Comparison of ENCODE assay signal across 8 cellular contexts in genomic region chr3:107522510-107523360, GRCh38. TPM values are rescaled to one million over a fixed set of nuclear protein-coding genes. Genes with fewer than 3 reads are reported as not detected.
DNase-seq lines count a peak whose midpoint lies in the region; ATAC-seq, FAIRE-seq and TF ChIP-seq lines count a peak whose summit lies in the region.

BBX (plus strand) TSS chr3:107522962; CDS start chr3:107710461, 187,499 bp downstream.

- FAIRE-seq in H1 (lab: Jason Lieb, UNC), result no peak

- no peak within 1 kb of the TSS for H3K4ac ChIP-seq in H1 (replicated peaks; ENCODE audit: insufficient read length, low read depth, low read length)

- H3K18ac ChIP-seq in H1 (ENCODE audit: extremely low read depth, low read length), result peak within 1 kb of the TSS; percentile 85

- no peak within 1 kb of the TSS for H2AK5ac ChIP-seq in H1 (ENCODE audit: low read depth, low read length)

- peak within 1 kb of the TSS; percentile 98 for H3K27ac Mint-ChIP-seq in memory B cell

- H3K23me2 ChIP-seq in H1 (ENCODE audit: low read depth, low read length), result peaks cover 17% of the 10 kb centered on the region

- no peak within 1 kb of the TSS for H3K14ac ChIP-seq in H1 (ENCODE audit: insufficient read length)

- H3K79me1 ChIP-seq in H1 (ENCODE audit: low read depth, low read length), result no peaks in the 10 kb centered on the region

- ATAC-seq in GM21390 (IDR thresholded peaks at IDR 0.05; ENCODE audit: unreplicated experiment), result peak; percentile 90
- ATAC-seq in memory B cell (ENCODE audit: low read depth), result peak; percentile 84

- H3K36me3 ChIP-seq in H1 (ENCODE audit: control insufficient read depth in 2 of 4, insufficient read depth in 4 of 4, low read length in 3 of 4), result peaks cover 0 to 9% (median 0%) of the 10 kb centered on the region in 4 experiments; a peak in 1 of 8 replicates

- peak within 1 kb of the TSS; percentile 100 for H3K4me3 Mint-ChIP-seq in memory B cell

- H2BK15ac ChIP-seq in H1 (ENCODE audit: low read length), result no peak within 1 kb of the TSS

- no peak within 1 kb of the TSS for H2BK20ac ChIP-seq in H1 (ENCODE audit: low read length)

- H4K91ac ChIP-seq in H1 (replicated peaks; ENCODE audit: insufficient read length, low read length), result peak within 1 kb of the TSS; percentile 4

- no peak for TF ChIP-seq EP300 in H1 (IDR thresholded peaks at IDR 0.05; ENCODE audit: borderline replicate concordance in 1 of 2, low read depth in 2 of 2, low read length in 2 of 2)

- peak within 1 kb of the TSS; percentile 56 to 93 (median 70) for H3K9ac ChIP-seq in H1 (replicated peaks in 1 of 4; ENCODE audit: extremely low read depth in 1 of 4, low read depth in 3 of 4, low read length in 3 of 4)

- 0 out of 2 replicates have a peak within 1 kb of the TSS, but pooled peaks have one; percentile 50 for H2BK5ac ChIP-seq in H1 (ENCODE audit: low read depth, low read length)

- no peaks in the 10 kb centered on the region for H3K36me3 Mint-ChIP-seq in memory B cell

- POLR2A ChIA-PET in H1 (lab: Charles Lee; ENCODE audit: partially characterized antibody), result interaction anchor here (0.7 kb wide), 3 partner anchors 11 to 706 kb away, joined by 3 to 4 read pairs (median 3); no protein-coding TSS in a partner anchor

- H4K8ac ChIP-seq in H1 (ENCODE audit: extremely low read depth, insufficient read depth, low read length), result peak within 1 kb of the TSS; percentile 88; the same call in 1 of the 2 replicates

- H3K4me3 ChIP-seq in H1 (ENCODE audit: extremely low read depth in 1 of 4, insufficient read depth in 2 of 4, low read depth in 3 of 4, low read length in 4 of 4), result peak within 1 kb of the TSS; percentile 84 to 99 (median 88)

- WGBS in H1 (ENCODE audit: extremely low coverage in 1 of 2, insufficient coverage in 1 of 2, insufficient read length in 1 of 2, insufficient replicate concordance in 2 of 2, low coverage in 1 of 2, low lambda C conversion rate in 2 of 2, missing lambda C conversion rate in 1 of 2), 2 experiments, result 1% methylated on average over 46 of the region's 51 CpGs; no CpG with 5 or more reads in 1 of the 2 experiments

- no peak for TF ChIP-seq RAD21 in H1 (IDR thresholded peaks at IDR 0.05 in 1 of 2, conservative IDR thresholded peaks at IDR 0.05 in 1 of 2; ENCODE audit: low read depth in 2 of 2, low read length in 2 of 2)

- H2BK120ac ChIP-seq in H1 (replicated peaks; ENCODE audit: low read depth, low read length), result no peak within 1 kb of the TSS

- no peaks in the 10 kb centered on the region for H3K9me3 ChIP-seq in H1 (ENCODE audit: insufficient read depth in 2 of 2, low read depth in 1 of 2, low read length in 1 of 2)

- H3K56ac ChIP-seq in H1 (replicated peaks; ENCODE audit: insufficient read length, low read depth, low read length), result peak within 1 kb of the TSS; percentile 77

- peak within 1 kb of the TSS; percentile 71 for H3K27ac ChIP-seq in H1 (ENCODE audit: low read depth, low read length)

- H4K5ac ChIP-seq in H1 (ENCODE audit: insufficient read length, low read depth, low read length), result peak within 1 kb of the TSS; percentile 80

- CTCF ChIA-PET in H1 (lab: Charles Lee; ENCODE audit: partially characterized antibody), result interaction anchor here (1.6 kb wide), 1 partner anchor 11 kb away, joined by 7 read pairs; no protein-coding TSS in a partner anchor

- H3K4me1 ChIP-seq in H1 (replicated peaks in 1 of 4; ENCODE audit: control insufficient read depth in 3 of 4, insufficient read depth in 4 of 4, low read length in 3 of 4), result peaks cover 0 to 5% (median 3%) of the 10 kb centered on the region in 4 experiments; a peak in 4 of 7 replicates

- H3K9me3 Mint-ChIP-seq in memory B cell, result no peaks in the 10 kb centered on the region

- DNase-seq in COR-L47 (lab: John Stamatoyannopoulos, UW) (peak; percentile 94), HUDEP-2 (lab: John Stamatoyannopoulos, UW; ENCODE audit: unreplicated experiment in 76 of 76) (peak; percentile 53 to 96 (median 86)), NOMO-1 treated with dmso at 0.1 percent for 144 hours (lab: John Stamatoyannopoulos, UW; ENCODE audit: unreplicated experiment) (peak; percentile 88), H1 (ENCODE audit: low read depth in 1 of 2, low spot score in 2 of 2) (peak; percentile 80 to 96), memory B cell (ENCODE audit: low spot score in 2 of 2) (peak; percentile 94)
- DNase-seq in activated CD8-positive, alpha-beta memory T cell treated with anti-CD3 and anti-CD28 coated beads for 48 hours (ENCODE audit: low read depth in 2 of 3, low spot score in 2 of 3), result peak; percentile 80 to 89 (median 84)
- DNase-seq in stimulated activated CD8-positive, alpha-beta memory T cell treated with anti-CD3 and anti-CD28 coated beads, Interleukin-12 subunit alpha, Interleukin-12 subunit beta, amount 100 ng/mL, for 1 hour (ENCODE audit: low read depth), result peak; percentile 83

- H2BK12ac ChIP-seq in H1 (ENCODE audit: low read depth, low read length), result no peak within 1 kb of the TSS; the same call in 1 of the 2 replicates

- peak within 1 kb of the TSS; percentile 95 to 96 for H3K4me2 ChIP-seq in H1 (ENCODE audit: insufficient read depth in 1 of 2, low read depth in 2 of 2, low read length in 2 of 2)

- no peak within 1 kb of the TSS for H3K23ac ChIP-seq in H1 (ENCODE audit: insufficient read length)

- peaks cover 5 to 7% of the 10 kb centered on the region in 2 experiments for H4K20me1 ChIP-seq in H1 (replicated peaks in 1 of 2; ENCODE audit: control insufficient read depth in 1 of 2, insufficient read depth in 2 of 2, low read length in 2 of 2)

- peaks cover 0 to 26% of the 10 kb centered on the region in 2 experiments; a peak in 3 of 4 replicates for H3K79me2 ChIP-seq in H1 (ENCODE audit: control insufficient read depth in 1 of 2, insufficient read depth in 2 of 2, low read length in 2 of 2)

- H3K4me1 Mint-ChIP-seq in memory B cell, result peaks cover 29% of the 10 kb centered on the region

- H3K27me3 Mint-ChIP-seq in memory B cell, result no peaks in the 10 kb centered on the region

- TF ChIP-seq POLR2A in H1 (IDR thresholded peaks at IDR 0.05; ENCODE audit: control extremely low read depth in 1 of 2, low read depth in 2 of 2, low read length in 2 of 2), result peak in 1 of 2 experiments; percentile 61; a peak in 2 of 3 replicates

- peaks cover 0 to 7% (median 1%) of the 10 kb centered on the region in 4 experiments; a peak in 1 of 7 replicates for H3K27me3 ChIP-seq in H1 (replicated peaks in 1 of 4; ENCODE audit: control insufficient read depth in 3 of 4, extremely low read depth in 1 of 4, insufficient read depth in 3 of 4, low read length in 3 of 4)

- TF ChIP-seq CTCF in H1 (IDR thresholded peaks at IDR 0.05; ENCODE audit: control extremely low read depth in 1 of 3, insufficient read depth in 1 of 3, low read depth in 1 of 3, low read length in 3 of 3), result no peak

- peak within 1 kb of the TSS; percentile 94 for H2AFZ ChIP-seq in H1 (ENCODE audit: low read length)

TF ChIP-seq in H1, 55 proteins besides CTCF, POLR2A, EP300 and RAD21:
- TF ChIP-seq SUZ12 (IDR thresholded peaks at IDR 0.05; ENCODE audit: low read length) (no peak), CREB1 (IDR thresholded peaks at IDR 0.05) (peak; percentile 56; the same call in 1 of the 2 replicates), PHF8 (conservative IDR thresholded peaks at IDR 0.05; ENCODE audit: low read depth, low read length) (peak; percentile 20), RXRA (IDR thresholded peaks at IDR 0.05; ENCODE audit: insufficient read depth, low read depth, low read length) (no peak), ASH2L (IDR thresholded peaks at IDR 0.05; ENCODE audit: low read length) (peak; percentile 91), TAF7 (optimal IDR thresholded peaks at IDR 0.05; ENCODE audit: borderline replicate concordance, low read depth, low read length) (peak; percentile 25), TBP (IDR thresholded peaks at IDR 0.05; ENCODE audit: low read depth, low read length) (peak; percentile 44), SIN3A (conservative IDR thresholded peaks at IDR 0.05 in 1 of 2, IDR thresholded peaks at IDR 0.05 in 1 of 2; ENCODE audit: low read depth in 1 of 2, low read length in 2 of 2) (no peak), CHD2 (IDR thresholded peaks at IDR 0.05; ENCODE audit: low read length) (peak; percentile 86), CBX8 (IDR thresholded peaks at IDR 0.05; ENCODE audit: borderline replicate concordance, low read depth, low read length) (no peak), POLR2AphosphoS5 (IDR thresholded peaks at IDR 0.05; ENCODE audit: low read depth, low read length) (no peak), KDM4A (IDR thresholded peaks at IDR 0.05; ENCODE audit: low read depth, low read length, severe bottlenecking) (peak; percentile 24), SP1 (IDR thresholded peaks at IDR 0.05; ENCODE audit: low read depth, low read length) (peak; percentile 99), RNF2 (IDR thresholded peaks at IDR 0.05; ENCODE audit: borderline replicate concordance, low read depth, low read length, missing control alignments, poor library complexity, severe bottlenecking) (no peak), SP2 (IDR thresholded peaks at IDR 0.05; ENCODE audit: low read length) (peak; percentile 73), ATF2 (IDR thresholded peaks at IDR 0.05; ENCODE audit: low read length) (no peak)

RNA-seq across cellular contexts. Expression of gene BBX, which starts in this region (rescaled TPM):
- 37.2 and 42.5 TPM in 2 replicates for total RNA-seq in H1 (2021; fragmentation: NEBNext Ultra II Directional; extraction: Animal tissue kit (Norgen Biotek cat#: 25700))
- polyA plus RNA-seq in H1 (2011; rRNA removed), result 7.1 and 11.0 TPM in 2 replicates
- polyA plus RNA-seq in H1 (2011; cell fraction: cytosol; rRNA removed), result 17.7 TPM
- 25.7 TPM for polyA plus RNA-seq in H1 (2011; cell fraction: nucleus; rRNA removed)
- polyA plus RNA-seq in H1 (2012, experiment 1 of 2), result 16.4 to 20.3 TPM (median 18.1 TPM) in 4 replicates
- polyA plus RNA-seq in H1 (2012, experiment 2 of 2), result 0.76 TPM
- 22.8 TPM for polyA plus RNA-seq in H1 (2013, experiment 1 of 2)
- 21.5 TPM for polyA plus RNA-seq in H1 (2013, experiment 2 of 2)
- polyA minus RNA-seq in H1 (2011; rRNA and poly(A)+ RNA removed), result 67.3 and 121 TPM in 2 replicates
- 29.0 TPM for polyA minus RNA-seq in H1 (2011; cell fraction: cytosol; rRNA and poly(A)+ RNA removed)
- 191 TPM for polyA minus RNA-seq in H1 (2011; cell fraction: nucleus; rRNA and poly(A)+ RNA removed)

Comparison
In these comparisons a context has a peak if more than half of its experiments do, and no peak if none do; other contexts are left out.
1. Peak in every context shown above with its lines: DNase-seq, ATAC-seq, H3K4me3 ChIP-seq and H3K27ac ChIP-seq.